1 cellular context compared by ENCODE assay signal in the genomic region with DNA sequence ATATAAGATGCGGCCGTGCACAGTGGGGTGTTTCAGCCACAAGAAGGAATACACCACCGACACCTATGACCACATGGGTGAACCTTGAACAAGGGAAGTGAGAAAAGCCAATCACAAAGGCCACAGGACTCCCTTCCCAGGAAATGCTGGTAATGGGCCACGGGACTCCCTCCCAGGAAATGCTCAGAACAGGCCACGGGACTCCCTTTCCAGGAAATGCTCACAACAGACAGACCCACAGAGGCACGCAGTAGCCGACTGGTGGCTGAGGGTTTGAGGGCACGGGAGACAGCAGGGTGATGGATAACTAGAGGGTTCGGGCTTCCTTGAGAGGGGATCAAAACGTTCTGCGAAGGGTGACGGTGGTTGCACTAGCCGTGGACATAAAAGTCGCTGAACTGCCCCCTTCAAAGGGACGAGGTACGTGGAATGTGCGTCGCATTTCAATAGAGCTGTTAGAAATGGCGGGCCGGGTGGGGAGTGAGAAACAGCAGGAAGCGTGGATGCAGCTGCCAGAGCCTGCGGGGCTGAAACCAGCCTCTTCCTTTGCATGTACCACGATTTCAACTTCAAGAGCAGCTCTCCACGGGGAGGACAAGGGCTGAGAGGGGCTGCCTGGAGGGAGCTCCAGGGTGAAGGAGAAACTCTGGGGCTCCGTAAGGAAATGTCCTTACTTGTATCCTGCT.
TF ChIP-seq lines count a peak whose summit lies in the region.

No MANE protein-coding gene starts in this region.

TF ChIP-seq in H1, 55 proteins besides CTCF, POLR2A, EP300 and RAD21:
- TF ChIP-seq GABPA (IDR thresholded peaks at IDR 0.05; ENCODE audit: borderline replicate concordance, insufficient read depth, low read length) (0 out of 2 replicates have a peak, but pooled peaks have one; percentile 30), SIX5 (IDR thresholded peaks at IDR 0.05; ENCODE audit: low read depth, low read length) (no peak), EGR1 (IDR thresholded peaks at IDR 0.05; ENCODE audit: borderline replicate concordance, low read depth, low read length) (peak; percentile 80; the same call in 1 of the 2 replicates)
